ENCODE assay signal across 10 cellular contexts in genomic region chr11:73366265-73366610, GRCh38. TPM values are rescaled to one million over a fixed set of nuclear protein-coding genes. Genes with fewer than 3 reads are reported as not detected.
A peak's percentile ranks its signal among the peaks of the same experiment; 100 is the strongest.
DNase-seq lines count a peak whose midpoint lies in the region; ATAC-seq and TF ChIP-seq lines count a peak whose summit lies in the region.
"Had no signal": no experiment of that assay in that cellular context is flagged by ENCODE, and none has a peak within 500 bp of the region (broad histone marks: within the 10 kb centered on the region; RNA-seq: fewer than 3 reads in every experiment).

No MANE protein-coding gene starts in this region.

- peaks cover 59% of the 10 kb centered on the region for H3K36me3 ChIP-seq in brain microvascular endothelial cell (replicated peaks)

- H3K27me3 Mint-ChIP-seq in activated CD8-positive, alpha-beta memory T cell treated with anti-CD3 and anti-CD28 coated beads, Interleukin-2, amount 10 ng/mL, durations not matched to agents 7 days and 5 days, result no peaks in the 10 kb centered on the region
- H3K27me3 Mint-ChIP-seq in activated naive CD8-positive, alpha-beta T cell treated with anti-CD3 and anti-CD28 coated beads for 36 hours, result no peaks in the 10 kb centered on the region

- H3K36me3 Mint-ChIP-seq in activated CD8-positive, alpha-beta memory T cell treated with anti-CD3 and anti-CD28 coated beads, Interleukin-2, amount 10 ng/mL, durations not matched to agents 7 days and 5 days, result no peaks in the 10 kb centered on the region
- H3K36me3 Mint-ChIP-seq in activated naive CD8-positive, alpha-beta T cell treated with anti-CD3 and anti-CD28 coated beads for 36 hours, result no peaks in the 10 kb centered on the region
- no peaks in the 10 kb centered on the region for H3K36me3 Mint-ChIP-seq in stimulated activated effector memory CD8-positive, alpha-beta T cell treated with anti-CD3 and anti-CD28 coated beads, Interleukin-12 subunit alpha, Interleukin-12 subunit beta, amount 100 ng/mL, for 72 hours

- no peak overlapping the region for H3K27ac ChIP-seq in brain microvascular endothelial cell

- H3K4me3 ChIP-seq in brain microvascular endothelial cell (ENCODE audit: low read depth, low read length), result no peak overlapping the region

- H3K4me3 Mint-ChIP-seq in activated CD8-positive, alpha-beta memory T cell treated with anti-CD3 and anti-CD28 coated beads, Interleukin-2, amount 10 ng/mL, durations not matched to agents 7 days and 5 days, result peak overlapping the region; percentile 37
- no peak overlapping the region for H3K4me3 Mint-ChIP-seq in activated naive CD8-positive, alpha-beta T cell treated with anti-CD3 and anti-CD28 coated beads for 36 hours
- H3K4me3 Mint-ChIP-seq in stimulated activated effector memory CD8-positive, alpha-beta T cell treated with anti-CD3 and anti-CD28 coated beads, Interleukin-12 subunit alpha, Interleukin-12 subunit beta, amount 100 ng/mL, for 72 hours, result peak overlapping the region; percentile 39

- peak; percentile 88 for ATAC-seq in activated CD8-positive, alpha-beta memory T cell treated with anti-CD3 and anti-CD28 coated beads, Interleukin-2, amount 10 ng/mL, durations not matched to agents 7 days and 5 days
- ATAC-seq in stimulated activated effector memory CD8-positive, alpha-beta T cell treated with anti-CD3 and anti-CD28 coated beads, Interleukin-12 subunit alpha, Interleukin-12 subunit beta, amount 100 ng/mL, for 72 hours, result peak; percentile 22
- ATAC-seq: Panc1 had no signal

- DNase-seq in activated CD8-positive, alpha-beta memory T cell treated with anti-CD3 and anti-CD28 coated beads, Interleukin-2, amount 10 ng/mL, durations not matched to agents 7 days and 5 days, result peak; percentile 60
- DNase-seq in activated CD8-positive, alpha-beta memory T cell treated with anti-CD3 and anti-CD28 coated beads for 24 hours, result no peak
- DNase-seq in MV-4-11 (lab: John Stamatoyannopoulos, UW), result peak; percentile 27
- DNase-seq in activated naive CD8-positive, alpha-beta T cell treated with anti-CD3 and anti-CD28 coated beads for 36 hours, result no peak
- no peak for DNase-seq in stimulated activated effector memory CD8-positive, alpha-beta T cell treated with anti-CD3 and anti-CD28 coated beads, Interleukin-12 subunit alpha, Interleukin-12 subunit beta, amount 100 ng/mL, for 72 hours (ENCODE audit: low spot score in 2 of 2)
- no peak for DNase-seq in NCI-H1694 (lab: John Stamatoyannopoulos, UW)
- no peak for DNase-seq in NCI-H345 (lab: John Stamatoyannopoulos, UW)
- no peak for DNase-seq in brain microvascular endothelial cell
- DNase-seq: occipital lobe had no signal

- TF ChIP-seq CTCF in brain microvascular endothelial cell (IDR thresholded peaks at IDR 0.05; ENCODE audit: low read depth, low read length, missing control alignments), result no peak

- H3K27ac Mint-ChIP-seq in activated CD8-positive, alpha-beta memory T cell treated with anti-CD3 and anti-CD28 coated beads, Interleukin-2, amount 10 ng/mL, durations not matched to agents 7 days and 5 days, result peak overlapping the region; percentile 83
- peak overlapping the region; percentile 82 for H3K27ac Mint-ChIP-seq in activated naive CD8-positive, alpha-beta T cell treated with anti-CD3 and anti-CD28 coated beads for 36 hours
- H3K27ac Mint-ChIP-seq in stimulated activated effector memory CD8-positive, alpha-beta T cell treated with anti-CD3 and anti-CD28 coated beads, Interleukin-12 subunit alpha, Interleukin-12 subunit beta, amount 100 ng/mL, for 72 hours, result peak overlapping the region; percentile 88

- no peaks in the 10 kb centered on the region for H3K9me3 Mint-ChIP-seq in activated CD8-positive, alpha-beta memory T cell treated with anti-CD3 and anti-CD28 coated beads, Interleukin-2, amount 10 ng/mL, durations not matched to agents 7 days and 5 days (ENCODE audit: low read depth)
- no peaks in the 10 kb centered on the region for H3K9me3 Mint-ChIP-seq in activated naive CD8-positive, alpha-beta T cell treated with anti-CD3 and anti-CD28 coated beads for 36 hours
- peaks cover 2% of the 10 kb centered on the region for H3K9me3 Mint-ChIP-seq in stimulated activated effector memory CD8-positive, alpha-beta T cell treated with anti-CD3 and anti-CD28 coated beads, Interleukin-12 subunit alpha, Interleukin-12 subunit beta, amount 100 ng/mL, for 72 hours

- CTCF ChIA-PET in activated CD8-positive, alpha-beta memory T cell treated with anti-CD3 and anti-CD28 coated beads, Interleukin-2, amount 10 ng/mL, durations not matched to agents 7 days and 5 days (lab: Charles Lee), result interaction anchor here (1.0 to 3.8 kb wide), 9 partner anchors 9 to 58 kb away, joined by 3 to 22 read pairs (median 4); partner anchors contain the start of genes ARHGEF17 and RELT

- in situ Hi-C loops in brain microvascular endothelial cell (cut with HindIII; ENCODE audit: low pct_ligation_motif_present, low sequenced_read_pairs), result no loop called here

- no peaks in the 10 kb centered on the region for H3K27me3 ChIP-seq in brain microvascular endothelial cell (replicated peaks)

- peaks cover 25% of the 10 kb centered on the region for H3K4me1 Mint-ChIP-seq in activated CD8-positive, alpha-beta memory T cell treated with anti-CD3 and anti-CD28 coated beads, Interleukin-2, amount 10 ng/mL, durations not matched to agents 7 days and 5 days
- peaks cover 21% of the 10 kb centered on the region for H3K4me1 Mint-ChIP-seq in activated naive CD8-positive, alpha-beta T cell treated with anti-CD3 and anti-CD28 coated beads for 36 hours
- peaks cover 26% of the 10 kb centered on the region for H3K4me1 Mint-ChIP-seq in stimulated activated effector memory CD8-positive, alpha-beta T cell treated with anti-CD3 and anti-CD28 coated beads, Interleukin-12 subunit alpha, Interleukin-12 subunit beta, amount 100 ng/mL, for 72 hours

RNA-seq across cellular contexts. Expression of gene RELT, which starts 10.0 kb away (rescaled TPM):
- total RNA-seq in activated CD8-positive, alpha-beta memory T cell treated with anti-CD3 and anti-CD28 coated beads, Interleukin-2, amount 10 ng/mL, durations not matched to agents 7 days and 5 days, result 10 to 100 TPM; 31.2 to 39.6 TPM
- 10 to 100 TPM; 23.2 to 24.2 TPM for total RNA-seq in activated naive CD8-positive, alpha-beta T cell treated with anti-CD3 and anti-CD28 coated beads for 36 hours

RNA-seq across cellular contexts. Expression of gene ARHGEF17, which starts 58.2 kb away (rescaled TPM):
- not detected for total RNA-seq in activated CD8-positive, alpha-beta memory T cell treated with anti-CD3 and anti-CD28 coated beads, Interleukin-2, amount 10 ng/mL, durations not matched to agents 7 days and 5 days
- total RNA-seq in activated naive CD8-positive, alpha-beta T cell treated with anti-CD3 and anti-CD28 coated beads for 36 hours, result under 1 TPM in 1 of 2 experiments, not detected in 1; 0.08 TPM

Comparison
In these comparisons a context has a peak if more than half of its experiments do, and no peak if none do; other contexts are left out.
1. DNase-seq: peak in activated CD8-positive, alpha-beta memory T cell treated with anti-CD3 and anti-CD28 coated beads, Interleukin-2, amount 10 ng/mL, durations not matched to agents 7 days and 5 days (single experiment) and MV-4-11 (single experiment); none in activated CD8-positive, alpha-beta memory T cell treated with anti-CD3 and anti-CD28 coated beads for 24 hours (single experiment), activated naive CD8-positive, alpha-beta T cell treated with anti-CD3 and anti-CD28 coated beads for 36 hours (single experiment), stimulated activated effector memory CD8-positive, alpha-beta T cell treated with anti-CD3 and anti-CD28 coated beads, Interleukin-12 subunit alpha, Interleukin-12 subunit beta, amount 100 ng/mL, for 72 hours (0 of 2), NCI-H1694 (single experiment), NCI-H345 (single experiment) and brain microvascular endothelial cell (single experiment).
2. Peak in every context shown above with its lines, with median percentiles within 50 percentile points of each other: H3K27ac Mint-ChIP-seq.